Comparison of ENCODE assay signal across 14 cellular contexts in genomic region chr22:48187272-48187855, GRCh38.
"Had no signal": no experiment of that assay in that cellular context is flagged by ENCODE, and none has a peak within 500 bp of the region (broad histone marks: within the 10 kb centered on the region; RNA-seq: fewer than 3 reads in every experiment).

No MANE protein-coding gene starts in this region.

- H3K4me3 ChIP-seq: gastroesophageal sphincter, heart right ventricle had no signal

- H3K27ac ChIP-seq: gastroesophageal sphincter, heart right ventricle had no signal

- H3K4me3 Mint-ChIP-seq: natural killer cell; stimulated activated naive B cell treated with anti-CD40 and anti-IgM and Interleukin-4, amounts not matched to agents 10 μg/mL and 1 μg/mL and 100 μg/mL, for 72 hours had no signal

- H3K27ac Mint-ChIP-seq: stimulated activated naive B cell treated with anti-CD40 and anti-IgM and Interleukin-4, amounts not matched to agents 10 μg/mL and 1 μg/mL and 100 μg/mL, for 72 hours had no signal

- DNase-seq: activated CD4-positive, alpha-beta T cell treated with anti-CD3 and anti-CD28 coated beads, Interleukin-2, amount 50 U/mL, for 1 hour; activated effector memory CD4-positive, alpha-beta T cell treated with Interleukin-2 at 50 U/mL for 16 hours; activated naive CD4-positive, alpha-beta T cell treated with anti-CD3 and anti-CD28 coated beads, Interleukin-2, amount 50 U/mL, for 16 hours; activated T-cell treated with anti-CD3 and anti-CD28 coated beads, Interleukin-2, amount 50 U/mL, for 1 hour; erythroblast; heart right ventricle; left ventricle myocardium superior; natural killer cell; posterior cingulate gyrus; stimulated activated naive B cell treated with anti-CD40 and anti-IgM and Interleukin-4, amounts not matched to agents 10 μg/mL and 1 μg/mL and 100 μg/mL, for 72 hours; T1000; trophoblast cell had no signal

- H3K36me3 ChIP-seq: gastroesophageal sphincter, heart right ventricle had no signal

- H3K4me1 ChIP-seq: gastroesophageal sphincter, heart right ventricle had no signal

- ATAC-seq: activated CD4-positive, CD25-positive, alpha-beta regulatory T cell treated with anti-CD3 and anti-CD28 coated beads, Interleukin-2, amount 50 U/mL, for 24 hours; gastroesophageal sphincter; left ventricle myocardium superior; stimulated activated naive B cell treated with anti-CD40 and anti-IgM and Interleukin-4, amounts not matched to agents 10 μg/mL and 1 μg/mL and 100 μg/mL, for 72 hours had no signal
